Comparison of ENCODE assay signal across 20 cellular contexts in the genomic region with DNA sequence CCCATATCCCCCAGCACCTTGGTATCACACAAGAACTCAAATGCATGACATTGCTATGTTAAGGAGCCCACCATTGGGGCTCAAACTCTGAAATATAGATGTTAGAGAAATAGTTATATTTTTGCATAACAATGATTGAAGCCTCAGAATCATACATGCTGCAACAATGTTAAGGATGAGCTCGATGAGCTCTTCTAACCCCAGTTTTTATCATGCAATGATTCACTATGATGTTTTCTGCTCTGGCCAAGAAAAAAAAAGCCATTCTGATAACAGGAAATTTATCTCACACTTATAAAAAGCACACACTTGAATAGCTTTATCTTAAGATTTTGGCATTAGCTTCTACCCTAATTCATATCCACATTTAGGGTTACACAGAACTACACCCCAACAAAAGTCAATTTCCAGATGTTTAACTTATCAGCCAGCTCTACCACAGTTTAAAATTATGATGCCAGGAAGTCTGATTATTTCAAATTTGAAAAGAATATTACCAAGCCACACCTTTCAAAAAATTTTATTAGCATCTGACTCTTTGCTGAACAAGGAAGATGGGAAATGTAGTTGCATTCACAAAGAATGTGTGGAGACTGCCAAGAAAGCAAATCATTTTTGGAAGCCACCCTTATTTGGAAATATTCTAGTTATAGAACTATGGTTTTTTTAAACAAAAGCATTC.
DNase-seq lines count a peak whose midpoint lies in the region; ATAC-seq and TF ChIP-seq lines count a peak whose summit lies in the region.
"Had no signal": no experiment of that assay in that cellular context is flagged by ENCODE, and none has a peak within 500 bp of the region (broad histone marks: within the 10 kb centered on the region; RNA-seq: fewer than 3 reads in every experiment).

No MANE protein-coding gene starts in this region.

- H3F3A ChIP-seq in PC-3 (ENCODE audit: low read length, unreplicated experiment), result no peaks in the 10 kb centered on the region

- CTCF ChIA-PET in PC-3 (lab: Charles Lee), result no interaction called here

- H3K9me3 ChIP-seq in PC-3 (ENCODE audit: low read length), result no peaks in the 10 kb centered on the region
- H3K9me3 ChIP-seq: Caco-2, HAP-1, prostate gland had no signal

- no peaks in the 10 kb centered on the region for H3K79me2 ChIP-seq in PC-3 (ENCODE audit: low read length)

- H3K4me1 ChIP-seq in PC-3 (ENCODE audit: insufficient read depth, low read length), result peaks cover 9% of the 10 kb centered on the region
- H3K4me1 ChIP-seq: Caco-2, prostate gland had no signal

- DNase-seq in AG10803 (ENCODE audit: low read depth) (peak; percentile 33), PC-3 (peak; percentile 17), epithelial cell of prostate (ENCODE audit: low read depth, low spot score) (no peak), omental fat pad (ENCODE audit: low spot score) (no peak), H7 (no peak)
- DNase-seq in stimulated activated naive CD4-positive, alpha-beta T cell treated with Interleukin-2 at 50 U/mL for 16 hours (lab: John Stamatoyannopoulos, UW), result no peak
- DNase-seq: activated CD4-positive, alpha-beta T cell treated with anti-CD3 and anti-CD28 coated beads for 48 hours; activated naive CD4-positive, alpha-beta T cell treated with anti-CD3 and anti-CD28 coated beads for 36 hours; activated T-cell treated with anti-CD3 and anti-CD28 coated beads for 4 hours; Caco-2; effector memory CD4-positive, alpha-beta T cell; GDM1; naive B cell; NCI-H2029 treated with DMSO at 0.1 percent for 48 hours; NCI-H526 had no signal

- TF ChIP-seq CTCF in AG10803 (conservative IDR thresholded peaks at IDR 0.05; ENCODE audit: low read length) (no peak), PC-3 (conservative IDR thresholded peaks at IDR 0.05; ENCODE audit: low read depth, low read length) (no peak), omental fat pad (IDR thresholded peaks at IDR 0.05) (no peak)

- H3K4me3 ChIP-seq in AG10803 (ENCODE audit: low read length) (no peak overlapping the region), PC-3 (ENCODE audit: low read length) (no peak overlapping the region), H7 (ENCODE audit: insufficient read depth, low read depth, low read length) (no peak overlapping the region)
- H3K4me3 ChIP-seq: HAP-1, PC-9, prostate gland had no signal

- POLR2A ChIA-PET in PC-3 (lab: Charles Lee; ENCODE audit: unreplicated experiment), result no interaction called here

- no TSS peak for BruUV-seq in PC-3 (replicated peaks; lab: Mats Ljungman, UMichigan)

- H2AFZ ChIP-seq in PC-3 (ENCODE audit: low read length), result no peak overlapping the region
- H2AFZ ChIP-seq: PC-9 had no signal

- intact Hi-C loops in PC-3 (cut with micrococcal nuclease), result no loop called here

- no peaks in the 10 kb centered on the region for H3K36me3 ChIP-seq in PC-3 (ENCODE audit: low read depth, low read length)
- no peaks in the 10 kb centered on the region for H3K36me3 ChIP-seq in H7 (replicated peaks; ENCODE audit: control insufficient read depth, insufficient read depth, low read length)
- H3K36me3 ChIP-seq: HAP-1, prostate gland had no signal

- no peaks in the 10 kb centered on the region for H4K20me1 ChIP-seq in PC-3 (ENCODE audit: low read length)

- peak; percentile 67 for ATAC-seq in PC-3
- ATAC-seq in omental fat pad (ENCODE audit: low FRiP score), result peak; percentile 71
- ATAC-seq in GM19328 (IDR thresholded peaks at IDR 0.05; ENCODE audit: unreplicated experiment), result no peak
- no peak for ATAC-seq in HG02981 (IDR thresholded peaks at IDR 0.05; ENCODE audit: unreplicated experiment)

- H3K4me2 ChIP-seq in PC-3 (ENCODE audit: low read length), result no peak overlapping the region
- H3K4me2 ChIP-seq: PC-9 had no signal

- no peaks in the 10 kb centered on the region for H3K27me3 ChIP-seq in PC-3 (ENCODE audit: low read length)
- no peaks in the 10 kb centered on the region for H3K27me3 ChIP-seq in H7 (ENCODE audit: control insufficient read depth, insufficient read depth, low read length)

- H3K27ac ChIP-seq in PC-3 (ENCODE audit: low read length) (no peak overlapping the region), epithelial cell of prostate (peak overlapping the region; percentile 1)
- H3K27ac ChIP-seq: PC-9, prostate gland had no signal

- H3K9ac ChIP-seq in PC-3 (ENCODE audit: low read length), result no peak overlapping the region

- no peaks in the 10 kb centered on the region for H3K9me2 ChIP-seq in PC-3 (replicated peaks; ENCODE audit: low read length)

Comparison
In these comparisons a context has a peak if more than half of its experiments do, and no peak if none do; other contexts are left out.
1. DNase-seq: peak in AG10803 (single experiment) and PC-3 (single experiment); none in epithelial cell of prostate (single experiment), omental fat pad (single experiment), H7 (single experiment) and stimulated activated naive CD4-positive, alpha-beta T cell treated with Interleukin-2 at 50 U/mL for 16 hours (single experiment).
2. ATAC-seq: peak in PC-3 (single experiment) and omental fat pad (single experiment); none in GM19328 (single experiment) and HG02981 (single experiment).